ENCODE assay signal across 29 cellular contexts in the genomic region with DNA sequence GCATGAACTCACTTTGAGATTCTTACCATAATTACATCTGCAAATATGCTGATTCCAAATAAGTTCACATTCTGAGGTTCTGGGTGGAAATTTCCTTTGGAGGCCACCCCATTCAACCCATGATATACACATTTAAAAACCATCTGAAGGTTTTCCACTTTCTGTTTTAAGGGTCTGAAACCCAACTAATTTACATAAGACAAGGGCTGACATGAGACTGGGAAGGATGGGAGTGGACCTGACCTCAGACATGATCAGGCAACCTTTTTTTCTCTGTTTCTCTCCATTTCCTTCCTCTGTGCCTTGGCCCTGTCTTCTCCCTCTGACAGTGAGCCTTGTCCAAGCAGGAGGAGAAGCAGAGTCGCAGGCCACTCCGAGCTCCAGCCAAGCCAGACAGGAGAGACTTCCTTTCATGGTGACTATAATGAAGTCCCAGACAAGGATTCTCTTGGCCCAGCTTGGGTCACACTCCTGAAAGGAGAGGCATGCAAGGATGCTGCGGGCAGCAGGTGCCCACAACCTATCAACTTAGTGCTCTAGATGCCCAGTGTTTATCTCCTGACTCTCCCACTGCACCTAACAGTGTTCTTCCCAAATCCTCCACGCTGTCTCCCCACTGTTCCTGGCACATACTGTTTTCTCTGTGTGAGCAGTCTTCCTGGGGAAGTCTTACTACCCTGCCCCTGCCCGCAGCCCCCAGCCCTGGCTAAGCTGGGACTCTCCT. TPM values are rescaled to one million over a fixed set of nuclear protein-coding genes. Genes with fewer than 3 reads are reported as not detected.
"Had no signal": no experiment of that assay in that cellular context is flagged by ENCODE, and none has a peak within 500 bp of the region (broad histone marks: within the 10 kb centered on the region; RNA-seq: fewer than 3 reads in every experiment).

No MANE protein-coding gene starts in this region.

- H3K36me3 ChIP-seq: brain microvascular endothelial cell, esophagus squamous epithelium, gastroesophageal sphincter had no signal

- H3K4me3 Mint-ChIP-seq: activated CD4-positive, alpha-beta memory T cell treated with anti-CD3 and anti-CD28 coated beads, Interleukin-2, amount 10 ng/mL, durations not matched to agents 7 days and 5 days; activated CD4-positive, alpha-beta T cell treated with anti-CD3 and anti-CD28 coated beads, Interleukin-2, amount 10 ng/mL, durations not matched to agents 7 days and 5 days; activated naive CD4-positive, alpha-beta T cell treated with anti-CD3 and anti-CD28 coated beads, Interleukin-2, amount 10 ng/mL, durations not matched to agents 7 days and 5 days; activated naive CD8-positive, alpha-beta T cell treated with anti-CD3 and anti-CD28 coated beads, Interleukin-2, amount 10 ng/mL, durations not matched to agents 7 days and 5 days; activated T-cell treated with anti-CD3 and anti-CD28 coated beads, Interleukin-2, amount 50 U/mL, for 24 hours; activated T-cell treated with anti-CD3 and anti-CD28 coated beads, Interleukin-2, amount 50 U/mL, for 72 hours; central memory CD8-positive, alpha-beta T cell; effector memory CD8-positive, alpha-beta T cell; WTC11 had no signal

- DNase-seq: activated CD4-positive, alpha-beta memory T cell treated with anti-CD3 and anti-CD28 coated beads, Interleukin-2, amount 10 ng/mL, durations not matched to agents 7 days and 5 days; activated CD4-positive, alpha-beta T cell treated with anti-CD3 and anti-CD28 coated beads for 1 hour; activated CD4-positive, alpha-beta T cell treated with anti-CD3 and anti-CD28 coated beads for 4 hours; activated CD4-positive, alpha-beta T cell treated with anti-CD3 and anti-CD28 coated beads, Interleukin-2, amount 10 ng/mL, durations not matched to agents 7 days and 5 days; activated CD4-positive, alpha-beta T cell treated with anti-CD3 and anti-CD28 coated beads, Interleukin-2, amount 50 U/mL, for 4 hours; activated CD8-positive, alpha-beta memory T cell treated with anti-CD3 and anti-CD28 coated beads, Interleukin-2, amount 50 U/mL, for 48 hours; activated gamma-delta T cell; activated naive CD4-positive, alpha-beta T cell; activated naive CD4-positive, alpha-beta T cell treated with anti-CD3 and anti-CD28 coated beads, Interleukin-2, amount 10 ng/mL, durations not matched to agents 7 days and 5 days; activated naive CD8-positive, alpha-beta T cell treated with anti-CD3 and anti-CD28 coated beads, Interleukin-2, amount 10 ng/mL, durations not matched to agents 7 days and 5 days; activated T-cell treated with anti-CD3 and anti-CD28 coated beads for 4 hours; activated T-cell treated with anti-CD3 and anti-CD28 coated beads, Interleukin-2, amount 50 U/mL, for 24 hours; activated T-cell treated with anti-CD3 and anti-CD28 coated beads, Interleukin-2, amount 50 U/mL, for 72 hours; anterior cingulate cortex; brain microvascular endothelial cell; cortex of kidney; dermis blood vessel endothelial cell; effector CD4-positive, alpha-beta T cell; effector memory CD8-positive, alpha-beta T cell; esophagus squamous epithelium; foreskin melanocyte; T-helper 2 cell had no signal

- H3K36me3 Mint-ChIP-seq: activated naive CD4-positive, alpha-beta T cell treated with anti-CD3 and anti-CD28 coated beads, Interleukin-2, amount 10 ng/mL, durations not matched to agents 7 days and 5 days; activated naive CD8-positive, alpha-beta T cell treated with anti-CD3 and anti-CD28 coated beads, Interleukin-2, amount 10 ng/mL, durations not matched to agents 7 days and 5 days; WTC11 had no signal

- H3K4me1 Mint-ChIP-seq: activated CD4-positive, alpha-beta memory T cell treated with anti-CD3 and anti-CD28 coated beads, Interleukin-2, amount 10 ng/mL, durations not matched to agents 7 days and 5 days; activated CD4-positive, alpha-beta T cell treated with anti-CD3 and anti-CD28 coated beads, Interleukin-2, amount 10 ng/mL, durations not matched to agents 7 days and 5 days; activated naive CD4-positive, alpha-beta T cell treated with anti-CD3 and anti-CD28 coated beads, Interleukin-2, amount 10 ng/mL, durations not matched to agents 7 days and 5 days; activated naive CD8-positive, alpha-beta T cell treated with anti-CD3 and anti-CD28 coated beads, Interleukin-2, amount 10 ng/mL, durations not matched to agents 7 days and 5 days; central memory CD8-positive, alpha-beta T cell; WTC11 had no signal

- ATAC-seq: activated naive CD4-positive, alpha-beta T cell treated with anti-CD3 and anti-CD28 coated beads, Interleukin-2, amount 50 U/mL, for 72 hours; activated T-cell treated with anti-CD3 and anti-CD28 coated beads, Interleukin-2, amount 50 U/mL, for 72 hours; effector memory CD8-positive, alpha-beta T cell; gastroesophageal sphincter; WTC11 had no signal

- H3K4me3 ChIP-seq: esophagus squamous epithelium, gastroesophageal sphincter had no signal

- H3K27ac Mint-ChIP-seq: activated CD4-positive, alpha-beta memory T cell treated with anti-CD3 and anti-CD28 coated beads, Interleukin-2, amount 10 ng/mL, durations not matched to agents 7 days and 5 days; activated CD4-positive, alpha-beta T cell treated with anti-CD3 and anti-CD28 coated beads, Interleukin-2, amount 10 ng/mL, durations not matched to agents 7 days and 5 days; activated naive CD4-positive, alpha-beta T cell treated with anti-CD3 and anti-CD28 coated beads, Interleukin-2, amount 10 ng/mL, durations not matched to agents 7 days and 5 days; activated naive CD4-positive, alpha-beta T cell treated with anti-CD3 and anti-CD28 coated beads, Interleukin-2, amount 50 U/mL, for 72 hours; activated naive CD8-positive, alpha-beta T cell treated with anti-CD3 and anti-CD28 coated beads, Interleukin-2, amount 10 ng/mL, durations not matched to agents 7 days and 5 days; activated T-cell treated with anti-CD3 and anti-CD28 coated beads, Interleukin-2, amount 50 U/mL, for 24 hours; activated T-cell treated with anti-CD3 and anti-CD28 coated beads, Interleukin-2, amount 50 U/mL, for 72 hours; effector memory CD8-positive, alpha-beta T cell; WTC11 had no signal

- H3K27me3 ChIP-seq: brain microvascular endothelial cell had no signal

- H3K9me3 ChIP-seq: esophagus squamous epithelium, gastroesophageal sphincter had no signal

- H3K27ac ChIP-seq: brain microvascular endothelial cell, epithelial cell of prostate, esophagus squamous epithelium, gastroesophageal sphincter, VCaP had no signal

- H3K9me3 Mint-ChIP-seq: activated CD4-positive, alpha-beta memory T cell treated with anti-CD3 and anti-CD28 coated beads, Interleukin-2, amount 10 ng/mL, durations not matched to agents 7 days and 5 days; activated CD4-positive, alpha-beta T cell treated with anti-CD3 and anti-CD28 coated beads, Interleukin-2, amount 10 ng/mL, durations not matched to agents 7 days and 5 days; activated naive CD4-positive, alpha-beta T cell treated with anti-CD3 and anti-CD28 coated beads, Interleukin-2, amount 10 ng/mL, durations not matched to agents 7 days and 5 days; activated T-cell treated with anti-CD3 and anti-CD28 coated beads, Interleukin-2, amount 50 U/mL, for 24 hours; central memory CD8-positive, alpha-beta T cell; effector memory CD8-positive, alpha-beta T cell; WTC11 had no signal

- H3K27me3 Mint-ChIP-seq: activated CD4-positive, alpha-beta T cell treated with anti-CD3 and anti-CD28 coated beads, Interleukin-2, amount 10 ng/mL, durations not matched to agents 7 days and 5 days; activated naive CD4-positive, alpha-beta T cell treated with anti-CD3 and anti-CD28 coated beads, Interleukin-2, amount 10 ng/mL, durations not matched to agents 7 days and 5 days had no signal

- H3K4me1 ChIP-seq: esophagus squamous epithelium, gastroesophageal sphincter had no signal

RNA-seq across cellular contexts. Expression of gene MSX1, which starts 39.9 kb away (rescaled TPM):
- total RNA-seq: activated CD4-positive, alpha-beta memory T cell treated with anti-CD3 and anti-CD28 coated beads, Interleukin-2, amount 10 ng/mL, durations not matched to agents 7 days and 5 days; activated CD4-positive, alpha-beta T cell treated with anti-CD3 and anti-CD28 coated beads, Interleukin-2, amount 10 ng/mL, durations not matched to agents 7 days and 5 days; activated naive CD4-positive, alpha-beta T cell treated with anti-CD3 and anti-CD28 coated beads, Interleukin-2, amount 50 U/mL, for 72 hours; activated naive CD8-positive, alpha-beta T cell treated with anti-CD3 and anti-CD28 coated beads, Interleukin-2, amount 10 ng/mL, durations not matched to agents 7 days and 5 days; activated T-cell treated with anti-CD3 and anti-CD28 coated beads, Interleukin-2, amount 50 U/mL, for 72 hours; T-helper 1 cell treated with Interleukin-12 subunit alpha and Interleukin-12 subunit beta and Interleukin-4 antibody, amounts not matched to agents 30 ng/mL and 1 ng/mL, for 36 hours had no signal
